ENCODE assay signal across 1 cellular context in genomic region chr22:24707477-24707816, GRCh38.
A peak's percentile ranks its signal among the peaks of the same experiment; 100 is the strongest.
TF ChIP-seq lines count a peak whose summit lies in the region.

No MANE protein-coding gene starts in this region.

TF ChIP-seq in HepG2, 621 proteins besides CTCF, POLR2A, EP300 and RAD21 (continued from another document):
- TF ChIP-seq ZNF142 (CRISPR knock-in tag; IDR thresholded peaks at IDR 0.05) (no peak), CSRNP1 (CRISPR knock-in tag; IDR thresholded peaks at IDR 0.05) (no peak), U2AF2 (IDR thresholded peaks at IDR 0.05; ENCODE audit: low read depth, low read length) (no peak), PITX1 (CRISPR knock-in tag; IDR thresholded peaks at IDR 0.05) (no peak), MTERF4 (CRISPR knock-in tag; IDR thresholded peaks at IDR 0.05) (no peak), ZNF629 (CRISPR knock-in tag; conservative IDR thresholded peaks at IDR 0.05) (no peak), PATZ1 (CRISPR knock-in tag; IDR thresholded peaks at IDR 0.05) (no peak), SMC3 (IDR thresholded peaks at IDR 0.05; ENCODE audit: low read length) (peak; percentile 22; the same call in 1 of the 2 replicates), ZBTB26 (CRISPR knock-in tag; IDR thresholded peaks at IDR 0.05; ENCODE audit: borderline replicate concordance) (peak; percentile 70; the same call in 1 of the 2 replicates)
